Comparison of ENCODE assay signal across 1 cellular context in genomic region chr19:40775632-40776022, GRCh38.
TF ChIP-seq lines count a peak whose summit lies in the region.

No MANE protein-coding gene starts in this region.

TF ChIP-seq in GM23338, 12 proteins besides CTCF, POLR2A, EP300 and RAD21:
- TF ChIP-seq REST (IDR thresholded peaks at IDR 0.05; ENCODE audit: unreplicated experiment), result no peak
- TF ChIP-seq ZNF331 (CRISPR knock-in tag; IDR thresholded peaks at IDR 0.05; ENCODE audit: low read depth), result no peak
